8 cellular contexts compared by ENCODE assay signal in the genomic region with DNA sequence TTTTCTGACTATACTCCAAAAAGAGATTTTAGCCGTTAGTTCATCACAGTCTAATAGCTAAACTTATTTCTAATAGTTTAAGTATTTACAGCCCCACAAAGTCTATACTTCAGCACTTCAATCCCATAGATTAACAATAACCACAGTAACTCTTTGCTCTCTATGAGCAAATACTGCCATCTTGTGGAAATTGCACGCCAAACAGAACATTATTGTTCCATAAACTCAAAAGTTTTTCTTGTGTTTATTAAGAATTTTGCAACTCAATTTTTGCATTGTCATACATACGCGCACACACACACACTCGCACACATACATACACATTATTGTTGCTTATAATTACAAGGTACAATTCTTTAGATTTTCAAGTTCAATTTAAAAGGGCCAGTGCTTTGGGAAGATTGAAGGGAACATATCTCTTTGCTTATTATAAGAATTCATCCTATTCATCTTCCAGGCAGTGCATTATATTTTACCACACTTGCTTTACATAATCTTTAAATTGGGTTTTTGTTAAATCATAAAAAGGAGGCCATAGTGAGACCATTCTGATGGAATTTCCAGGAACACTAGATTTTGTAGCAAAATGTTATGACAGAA.
A peak's percentile ranks its signal among the peaks of the same experiment; 100 is the strongest.
DNase-seq lines count a peak whose midpoint lies in the region; ATAC-seq, FAIRE-seq and TF ChIP-seq lines count a peak whose summit lies in the region.

No MANE protein-coding gene starts in this region.

- H3K4me2 ChIP-seq in endothelial cell of umbilical vein (ENCODE audit: insufficient read depth, low read length): no peak overlapping the region

- no peaks in the 10 kb centered on the region for H3K9me3 ChIP-seq in endothelial cell of umbilical vein (replicated peaks; ENCODE audit: control insufficient read depth, insufficient read depth, low read length)
- H3K9me3 ChIP-seq in CD8-positive, alpha-beta T cell (ENCODE audit: low read length): no peaks in the 10 kb centered on the region

- H3K4me1 ChIP-seq in endothelial cell of umbilical vein (ENCODE audit: control insufficient read depth, extremely low read depth, insufficient read depth, low read length): no peaks in the 10 kb centered on the region
- H3K4me1 ChIP-seq in CD8-positive, alpha-beta T cell (ENCODE audit: insufficient read depth, low read length): no peaks in the 10 kb centered on the region

- H3K36me3 ChIP-seq in endothelial cell of umbilical vein (ENCODE audit: control insufficient read depth in 2 of 2, extremely low read depth in 1 of 2, insufficient read depth in 2 of 2, low read length in 2 of 2): no peaks in the 10 kb centered on the region
- no peaks in the 10 kb centered on the region for H3K36me3 ChIP-seq in CD8-positive, alpha-beta T cell (ENCODE audit: insufficient read depth, low read length)

- POLR2A ChIA-PET in endothelial cell of umbilical vein (lab: Charles Lee): no interaction called here
- POLR2A ChIA-PET in CD8-positive, alpha-beta T cell (lab: Charles Lee): no interaction called here

- dilution Hi-C loops in endothelial cell of umbilical vein (cut with MboI; ENCODE audit: extremely low pct_ligation_motif_present, low sequenced_read_pairs): no loop called here

- TF ChIP-seq CTCF in endothelial cell of umbilical vein (IDR thresholded peaks at IDR 0.05; ENCODE audit: extremely low read depth in 1 of 2, insufficient read depth in 1 of 2, low read depth in 1 of 2, low read length in 2 of 2) (peak; percentile 40 to 48), omental fat pad (IDR thresholded peaks at IDR 0.05) (no peak)
- TF ChIP-seq CTCF in CD8-positive, alpha-beta T cell (IDR thresholded peaks at IDR 0.05): no peak

- H3K27ac Mint-ChIP-seq in CD8-positive, alpha-beta T cell: no peak overlapping the region

- peaks cover 0 to 2% of the 10 kb centered on the region in 2 experiments for H3K27me3 ChIP-seq in endothelial cell of umbilical vein (ENCODE audit: control insufficient read depth in 2 of 2, insufficient read depth in 2 of 2, low read length in 2 of 2)
- H3K27me3 ChIP-seq in CD8-positive, alpha-beta T cell (ENCODE audit: insufficient read depth, low read length): no peaks in the 10 kb centered on the region

- no peaks in the 10 kb centered on the region for H3K9me1 ChIP-seq in endothelial cell of umbilical vein (replicated peaks; ENCODE audit: control insufficient read depth, extremely low read depth, insufficient read depth, low read length)

- H3K9ac ChIP-seq in endothelial cell of umbilical vein (replicated peaks; ENCODE audit: extremely low read depth, insufficient read depth, low read length): no peak overlapping the region

- no peaks in the 10 kb centered on the region for H3K4me1 Mint-ChIP-seq in CD8-positive, alpha-beta T cell (ENCODE audit: low read depth)

- no peaks in the 10 kb centered on the region for H4K20me1 ChIP-seq in endothelial cell of umbilical vein (replicated peaks; ENCODE audit: control insufficient read depth, extremely low read depth, insufficient read depth, low read length)

- H3K27me3 Mint-ChIP-seq in CD8-positive, alpha-beta T cell (ENCODE audit: low read depth): no peaks in the 10 kb centered on the region

- DNase-seq in DMS79 treated with DMSO at 0.1 percent for 48 hours (lab: John Stamatoyannopoulos, UW) (peak; percentile 33), OCI-M2 (lab: John Stamatoyannopoulos, UW; ENCODE audit: unreplicated experiment) (peak; percentile 8), endothelial cell of umbilical vein (ENCODE audit: low read depth, low spot score) (peak; percentile 56), omental fat pad (ENCODE audit: low spot score) (no peak)
- no peak for DNase-seq in CD8-positive, alpha-beta T cell
- DNase-seq in activated CD8-positive, alpha-beta memory T cell treated with anti-CD3 and anti-CD28 coated beads, Interleukin-2, amount 50 U/mL, for 4 hours: no peak

- peak; percentile 76 for FAIRE-seq in endothelial cell of umbilical vein (lab: Jason Lieb, UNC)

- no peaks in the 10 kb centered on the region for H3K36me3 Mint-ChIP-seq in CD8-positive, alpha-beta T cell

- H2AFZ ChIP-seq in endothelial cell of umbilical vein (ENCODE audit: low read depth, low read length): no peak overlapping the region

- H3K4me3 ChIP-seq in endothelial cell of umbilical vein (replicated peaks in 1 of 3; ENCODE audit: insufficient read depth in 1 of 3, low read depth in 1 of 3, low read length in 3 of 3): no peak overlapping the region
- H3K4me3 ChIP-seq in CD8-positive, alpha-beta T cell (ENCODE audit: low read depth, low read length): no peak overlapping the region

- no peak for TF ChIP-seq POLR2A in endothelial cell of umbilical vein (IDR thresholded peaks at IDR 0.05; ENCODE audit: low read depth, low read length)

- H3K27ac ChIP-seq in endothelial cell of umbilical vein (ENCODE audit: insufficient read depth, low read depth, low read length): no peak overlapping the region
- H3K27ac ChIP-seq in CD8-positive, alpha-beta T cell (ENCODE audit: low read depth, low read length): no peak overlapping the region

- ATAC-seq in GM19395 (IDR thresholded peaks at IDR 0.05; ENCODE audit: unreplicated experiment) (peak; percentile 79), HG03521 (IDR thresholded peaks at IDR 0.05; ENCODE audit: unreplicated experiment) (peak; percentile 67), omental fat pad (ENCODE audit: low FRiP score) (peak; percentile 14)
- no peak for ATAC-seq in CD8-positive, alpha-beta T cell

- no peak overlapping the region for H3K4me3 Mint-ChIP-seq in CD8-positive, alpha-beta T cell

- H3K79me2 ChIP-seq in endothelial cell of umbilical vein (ENCODE audit: control insufficient read depth, insufficient read depth, low read length): no peaks in the 10 kb centered on the region

- no TSS peak for BruUV-seq in endothelial cell of umbilical vein (replicated peaks; lab: Mats Ljungman, UMichigan)

- CTCF ChIA-PET in endothelial cell of umbilical vein (lab: Charles Lee): no interaction called here
- CTCF ChIA-PET in CD8-positive, alpha-beta T cell (lab: Charles Lee): no interaction called here

- intact Hi-C loops in endothelial cell of umbilical vein (cut with micrococcal nuclease): loop anchor here (10.0 kb wide), 1 partner anchor 1380 kb away; no protein-coding TSS in a partner anchor
- intact Hi-C loops in CD8-positive, alpha-beta T cell (cut with DNase I, micrococcal nuclease): no loop called here

- H3K9me3 Mint-ChIP-seq in CD8-positive, alpha-beta T cell: no peaks in the 10 kb centered on the region

TF ChIP-seq in endothelial cell of umbilical vein, 7 proteins besides CTCF, POLR2A, EP300 and RAD21:
- TF ChIP-seq POLR2AphosphoS5 (IDR thresholded peaks at IDR 0.05; ENCODE audit: insufficient read depth, low read depth, low read length): no peak
- no peak for TF ChIP-seq EZH2 (IDR thresholded peaks at IDR 0.05; ENCODE audit: borderline replicate concordance, low read depth, low read length, severe bottlenecking)
- no peak for TF ChIP-seq FOS (IDR thresholded peaks at IDR 0.05; ENCODE audit: borderline replicate concordance, insufficient read depth, low read length)
- no peak for TF ChIP-seq JUN (IDR thresholded peaks at IDR 0.05; ENCODE audit: borderline replicate concordance, insufficient read depth, insufficient read length, low read depth)
- TF ChIP-seq, protein P1, sequence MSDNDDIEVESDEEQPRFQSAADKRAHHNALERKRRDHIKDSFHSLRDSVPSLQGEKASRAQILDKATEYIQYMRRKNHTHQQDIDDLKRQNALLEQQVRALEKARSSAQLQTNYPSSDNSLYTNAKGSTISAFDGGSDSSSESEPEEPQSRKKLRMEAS (IDR thresholded peaks at IDR 0.05; ENCODE audit: insufficient read depth, insufficient read length): no peak
- TF ChIP-seq MYC (IDR thresholded peaks at IDR 0.05; ENCODE audit: low read depth, low read length): no peak
- no peak for TF ChIP-seq GATA2 (IDR thresholded peaks at IDR 0.05; ENCODE audit: insufficient read depth, insufficient read length, low read depth, low read length)

Comparison
In these comparisons a context has a peak if more than half of its experiments do, and no peak if none do; other contexts are left out.
1. DNase-seq: peak in DMS79 treated with DMSO at 0.1 percent for 48 hours (single experiment), OCI-M2 (single experiment) and endothelial cell of umbilical vein (single experiment); none in omental fat pad (single experiment), CD8-positive, alpha-beta T cell (0 of 7) and activated CD8-positive, alpha-beta memory T cell treated with anti-CD3 and anti-CD28 coated beads, Interleukin-2, amount 50 U/mL, for 4 hours (single experiment).
2. CTCF ChIP-seq: peak in endothelial cell of umbilical vein (2 of 2); none in omental fat pad (0 of 3) and CD8-positive, alpha-beta T cell (single experiment).